In the genomic region with DNA sequence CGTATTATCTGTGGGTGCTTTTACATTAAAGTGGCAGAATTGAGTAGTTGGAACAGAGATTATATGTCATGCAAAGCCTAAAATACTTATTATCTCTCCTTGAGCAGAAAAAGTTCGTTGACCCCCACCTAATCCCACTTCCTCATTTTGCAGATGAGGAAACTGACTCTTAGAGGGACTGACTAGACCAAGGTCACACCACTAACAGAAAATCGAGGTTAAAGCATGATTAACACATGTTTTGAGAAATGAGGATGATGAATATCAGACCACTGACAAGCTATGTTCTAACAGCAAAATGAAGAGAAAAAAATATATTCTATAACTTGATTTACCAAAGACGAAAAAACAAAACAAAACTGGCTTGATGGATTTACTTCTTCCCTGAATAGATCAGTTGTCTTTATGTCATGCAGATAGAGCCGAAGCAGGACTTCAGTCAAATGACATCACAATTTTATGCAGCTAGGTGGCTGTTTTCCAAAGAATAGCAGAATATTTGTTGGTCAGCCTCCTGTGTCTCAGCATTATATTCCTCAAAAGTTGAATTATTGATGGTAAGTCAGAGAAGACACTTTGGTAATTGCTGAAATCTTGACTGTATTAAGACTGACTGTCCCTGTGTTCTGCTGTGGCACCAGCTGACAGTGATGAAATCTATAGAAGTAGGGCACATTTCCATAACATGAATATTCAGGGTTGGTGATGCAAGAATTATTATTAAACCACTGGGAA, we compare ENCODE assay signal across 10 cellular contexts. TPM values are rescaled to one million over a fixed set of nuclear protein-coding genes. Genes with fewer than 3 reads are reported as not detected.
DNase-seq lines count a peak whose midpoint lies in the region; ATAC-seq and TF ChIP-seq lines count a peak whose summit lies in the region.
"Had no signal": no experiment of that assay in that cellular context is flagged by ENCODE, and none has a peak within 500 bp of the region (broad histone marks: within the 10 kb centered on the region; RNA-seq: fewer than 3 reads in every experiment).

No MANE protein-coding gene starts in this region.

- H3K79me2 ChIP-seq in PC-9 (ENCODE audit: low read depth) = no peaks in the 10 kb centered on the region

- no peak overlapping the region for H3K27ac ChIP-seq in PC-9

- H3K36me3 Mint-ChIP-seq in CD14-positive monocyte = no peaks in the 10 kb centered on the region
- H3K36me3 Mint-ChIP-seq in activated CD4-positive, alpha-beta T cell treated with anti-CD3 and anti-CD28 coated beads, Interleukin-2, amount 10 ng/mL, durations not matched to agents 7 days and 5 days (ENCODE audit: low read depth) = no peaks in the 10 kb centered on the region

- peaks cover 1 to 3% (median 2%) of the 10 kb centered on the region in 3 donors for H3K27me3 Mint-ChIP-seq in CD14-positive monocyte (ENCODE audit: low read depth in 3 of 3)
- H3K27me3 Mint-ChIP-seq in activated CD4-positive, alpha-beta T cell treated with anti-CD3 and anti-CD28 coated beads, Interleukin-2, amount 10 ng/mL, durations not matched to agents 7 days and 5 days = peaks cover 13% of the 10 kb centered on the region

- H3K4me2 ChIP-seq in PC-9 = no peak overlapping the region

- no peaks in the 10 kb centered on the region for H3K36me3 ChIP-seq in PC-9 (ENCODE audit: low read depth)

- no peak overlapping the region for H3K4me3 Mint-ChIP-seq in CD14-positive monocyte
- no peak overlapping the region for H3K4me3 Mint-ChIP-seq in activated CD4-positive, alpha-beta T cell treated with anti-CD3 and anti-CD28 coated beads, Interleukin-2, amount 10 ng/mL, durations not matched to agents 7 days and 5 days

- no peaks in the 10 kb centered on the region for H3K9me3 ChIP-seq in PC-9 (ENCODE audit: insufficient read depth, low read depth)

- no TSS peak for BruUV-seq in PC-9 (replicated peaks; lab: Mats Ljungman, UMichigan)

- no peak overlapping the region for H2AFZ ChIP-seq in PC-9

- no peaks in the 10 kb centered on the region for H3K4me1 ChIP-seq in PC-9 (replicated peaks; ENCODE audit: insufficient read depth)

- H3K4me1 Mint-ChIP-seq in CD14-positive monocyte = peaks cover 15% of the 10 kb centered on the region
- no peaks in the 10 kb centered on the region for H3K4me1 Mint-ChIP-seq in activated CD4-positive, alpha-beta T cell treated with anti-CD3 and anti-CD28 coated beads, Interleukin-2, amount 10 ng/mL, durations not matched to agents 7 days and 5 days

- H3K9me3 Mint-ChIP-seq in CD14-positive monocyte = peaks cover 0 to 4% (median 0%) of the 10 kb centered on the region in 7 donors
- H3K9me3 Mint-ChIP-seq in activated CD4-positive, alpha-beta T cell treated with anti-CD3 and anti-CD28 coated beads, Interleukin-2, amount 10 ng/mL, durations not matched to agents 7 days and 5 days = no peaks in the 10 kb centered on the region

- H4K20me1 ChIP-seq in PC-9 (ENCODE audit: insufficient read depth) = no peaks in the 10 kb centered on the region

- no peaks in the 10 kb centered on the region for H3F3A ChIP-seq in PC-9 (ENCODE audit: insufficient read depth, low read depth)

- TF ChIP-seq CTCF in NB4 (IDR thresholded peaks at IDR 0.05; ENCODE audit: low read depth, low read length) (no peak), CD14-positive monocyte (IDR thresholded peaks at IDR 0.05) (no peak), PC-9 (conservative IDR thresholded peaks at IDR 0.05) (no peak)

- POLR2A ChIA-PET in activated CD4-positive, alpha-beta T cell treated with anti-CD3 and anti-CD28 coated beads, Interleukin-2, amount 10 ng/mL, durations not matched to agents 7 days and 5 days (lab: Charles Lee) = no interaction called here
- POLR2A ChIA-PET in PC-9 (lab: Charles Lee; ENCODE audit: unreplicated experiment) = no interaction called here

- DNase-seq in AML-193 (lab: John Stamatoyannopoulos, UW) = peak; percentile 70 to 80
- DNase-seq in NB4 (ENCODE audit: low read depth) = peak; percentile 96
- DNase-seq in CD14-positive monocyte (ENCODE audit: low spot score) = no peak
- DNase-seq in activated CD4-positive, alpha-beta T cell treated with anti-CD3 and anti-CD28 coated beads, Interleukin-2, amount 10 ng/mL, durations not matched to agents 7 days and 5 days = no peak
- no peak for DNase-seq in NCI-H82 (lab: John Stamatoyannopoulos, UW)
- no peak for DNase-seq in PC-9
- DNase-seq: NCI-H69 had no signal

- no peaks in the 10 kb centered on the region for H3K27me3 ChIP-seq in PC-9 (ENCODE audit: insufficient read depth, low read depth)

- no peak overlapping the region for H3K27ac Mint-ChIP-seq in CD14-positive monocyte
- H3K27ac Mint-ChIP-seq in activated CD4-positive, alpha-beta T cell treated with anti-CD3 and anti-CD28 coated beads, Interleukin-2, amount 10 ng/mL, durations not matched to agents 7 days and 5 days = no peak overlapping the region

- H3K9me2 ChIP-seq in PC-9 (ENCODE audit: insufficient read depth) = no peaks in the 10 kb centered on the region

- TF ChIP-seq POLR2A in NB4 (IDR thresholded peaks at IDR 0.05; ENCODE audit: extremely low read depth, insufficient read length) = no peak

- peak overlapping the region; percentile 49 for H3K4me3 ChIP-seq in NB4 (ENCODE audit: low read depth, low read length)
- no peak overlapping the region for H3K4me3 ChIP-seq in PC-9

- CTCF ChIA-PET in activated CD4-positive, alpha-beta T cell treated with anti-CD3 and anti-CD28 coated beads, Interleukin-2, amount 10 ng/mL, durations not matched to agents 7 days and 5 days (lab: Charles Lee) = interaction anchor here (1.1 to 1.7 kb wide), 2 partner anchors 12 to 18 kb away, joined by 3 to 4 read pairs; no protein-coding TSS in a partner anchor
- CTCF ChIA-PET in PC-9 (lab: Charles Lee) = no interaction called here

- ATAC-seq in GM19452 (IDR thresholded peaks at IDR 0.05; ENCODE audit: unreplicated experiment) (peak; percentile 74), HG02981 (IDR thresholded peaks at IDR 0.05; ENCODE audit: unreplicated experiment) (peak; percentile 72)
- ATAC-seq: activated CD4-positive, CD25-positive, alpha-beta regulatory T cell treated with anti-CD3 and anti-CD28 coated beads, Interleukin-2, amount 50 U/mL, for 24 hours had no signal

- intact Hi-C loops in CD14-positive monocyte (cut with micrococcal nuclease) = no loop called here
- intact Hi-C loops in PC-9 (cut with micrococcal nuclease; ENCODE audit: unreplicated experiment) = no loop called here

RNA-seq across cellular contexts. Expression of a gene that starts 24.2 kb away (rescaled TPM):
- 10 to 100 TPM; 43.6 to 55.0 TPM for polyA plus RNA-seq in CD14-positive monocyte
- 10 to 100 TPM; 15.5 to 23.0 TPM for total RNA-seq in activated CD4-positive, alpha-beta T cell treated with anti-CD3 and anti-CD28 coated beads, Interleukin-2, amount 10 ng/mL, durations not matched to agents 7 days and 5 days
- 32.1 and 46.8 TPM in 2 replicates for total RNA-seq in PC-9 (2021)

RNA-seq across cellular contexts. Expression of a gene that starts 55.9 kb away (rescaled TPM):
- polyA plus RNA-seq in CD14-positive monocyte = not detected
- total RNA-seq in activated CD4-positive, alpha-beta T cell treated with anti-CD3 and anti-CD28 coated beads, Interleukin-2, amount 10 ng/mL, durations not matched to agents 7 days and 5 days = not detected
- total RNA-seq in PC-9 (2021) = 0.30 and 0.65 TPM in 2 replicates

Comparison
In these comparisons a context has a peak if more than half of its experiments do, and no peak if none do; other contexts are left out.
1. DNase-seq: peak in AML-193 (2 of 2) and NB4 (single experiment); none in CD14-positive monocyte (single experiment), activated CD4-positive, alpha-beta T cell treated with anti-CD3 and anti-CD28 coated beads, Interleukin-2, amount 10 ng/mL, durations not matched to agents 7 days and 5 days (single experiment), NCI-H82 (single experiment) and PC-9 (0 of 2).